1 cellular context compared by ENCODE assay signal in genomic region chr16:67039260-67040020, GRCh38.
TF ChIP-seq lines count a peak whose summit lies in the region.

No MANE protein-coding gene starts in this region.

TF ChIP-seq in IMR-90, 13 proteins besides CTCF, POLR2A, EP300 and RAD21:
- no peak for TF ChIP-seq CHD1 (IDR thresholded peaks at IDR 0.05; ENCODE audit: low read depth, low read length)
- no peak for TF ChIP-seq MXI1 (IDR thresholded peaks at IDR 0.05; ENCODE audit: borderline replicate concordance, low read depth, low read length)
- TF ChIP-seq SMC3 (IDR thresholded peaks at IDR 0.05; ENCODE audit: low read depth, low read length): no peak
- TF ChIP-seq MAZ (IDR thresholded peaks at IDR 0.05; ENCODE audit: borderline replicate concordance, low read depth, low read length): no peak
- TF ChIP-seq FOS (IDR thresholded peaks at IDR 0.05; ENCODE audit: low read depth, low read length): no peak
- TF ChIP-seq CEBPB (IDR thresholded peaks at IDR 0.05; ENCODE audit: low read depth, low read length): peak; percentile 92
TF ChIP-seq in IMR-90: peak in this region for 1.
